Comparison of ENCODE assay signal across 21 cellular contexts in the genomic region with DNA sequence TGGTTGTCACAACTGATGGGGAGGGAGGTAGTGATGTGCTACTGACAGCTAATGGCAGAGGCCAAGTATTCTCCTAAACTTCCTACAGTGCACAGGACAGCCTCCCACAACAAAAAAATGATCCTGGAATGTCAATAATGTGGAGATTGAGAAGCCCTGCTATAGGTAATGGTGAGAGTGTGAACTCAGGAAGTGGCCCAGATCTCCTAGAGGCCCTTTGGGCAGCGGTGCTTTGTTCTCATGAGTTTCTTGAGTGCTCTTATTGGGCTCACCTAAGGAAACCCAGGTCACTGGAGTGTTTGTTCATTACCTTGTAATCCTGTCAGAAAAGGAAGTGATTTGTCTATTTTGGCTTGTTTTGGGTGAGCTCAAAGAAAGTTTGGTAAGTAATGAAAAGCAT. TPM values are rescaled to one million over a fixed set of nuclear protein-coding genes. Genes with fewer than 3 reads are reported as not detected.
DNase-seq lines count a peak whose midpoint lies in the region; ATAC-seq, FAIRE-seq and TF ChIP-seq lines count a peak whose summit lies in the region.
"Had no signal": no experiment of that assay in that cellular context is flagged by ENCODE, and none has a peak within 500 bp of the region (broad histone marks: within the 10 kb centered on the region; RNA-seq: fewer than 3 reads in every experiment).

No MANE protein-coding gene starts in this region.

- H3K36me3 ChIP-seq in GM12878 (ENCODE audit: control insufficient read depth in 2 of 2, insufficient read depth in 2 of 2, low read length in 1 of 2) (peaks cover 3 to 7% of the 10 kb centered on the region in 2 experiments; a peak in 3 of 4 replicates), endothelial cell of umbilical vein (ENCODE audit: control insufficient read depth in 2 of 2, extremely low read depth in 1 of 2, insufficient read depth in 2 of 2, low read length in 2 of 2) (peaks cover 0 to 2% of the 10 kb centered on the region in 2 experiments), upper lobe of left lung (peaks cover 0 to 25% (median 12%) of the 10 kb centered on the region in 4 donors)

- no peak for TF ChIP-seq CTCF in GM12878 (IDR thresholded peaks at IDR 0.05 in 2 of 3, conservative IDR thresholded peaks at IDR 0.05 in 1 of 3; ENCODE audit: control insufficient read depth in 2 of 3, extremely low read depth in 1 of 3, insufficient read depth in 1 of 3, low read depth in 3 of 3, low read length in 3 of 3)
- TF ChIP-seq CTCF in endothelial cell of umbilical vein (IDR thresholded peaks at IDR 0.05; ENCODE audit: extremely low read depth in 1 of 2, insufficient read depth in 1 of 2, low read depth in 1 of 2, low read length in 2 of 2), result no peak
- TF ChIP-seq CTCF in upper lobe of left lung (IDR thresholded peaks at IDR 0.05), result no peak

- SMC1A ChIA-PET in GM12878 (lab: Charles Lee; ENCODE audit: uncharacterized antibody, unreplicated experiment), result no interaction called here

- H3K9ac ChIP-seq in GM12878 (ENCODE audit: control insufficient read depth, insufficient read depth, low read length) (no peak overlapping the region), endothelial cell of umbilical vein (replicated peaks; ENCODE audit: extremely low read depth, insufficient read depth, low read length) (no peak overlapping the region)

- TF ChIP-seq POLR2A in GM12878 (IDR thresholded peaks at IDR 0.05; ENCODE audit: low read depth, low read length), result no peak
- no peak for TF ChIP-seq POLR2A in endothelial cell of umbilical vein (IDR thresholded peaks at IDR 0.05; ENCODE audit: low read depth, low read length)
- TF ChIP-seq POLR2A in upper lobe of left lung (IDR thresholded peaks at IDR 0.05), result no peak

- ATAC-seq in GM12878 (peak; percentile 22; the same call in 1 of the 3 replicates), memory B cell (ENCODE audit: low read depth) (no peak), upper lobe of left lung (ENCODE audit: low FRiP score in 2 of 2) (peak; percentile 34 to 60)
- ATAC-seq: A549 had no signal

- H3K9me1 ChIP-seq in endothelial cell of umbilical vein (replicated peaks; ENCODE audit: control insufficient read depth, extremely low read depth, insufficient read depth, low read length), result no peaks in the 10 kb centered on the region

- H3K4me3 ChIP-seq in GM12878, result no peak overlapping the region
- H3K4me3 ChIP-seq in endothelial cell of umbilical vein (replicated peaks in 1 of 3; ENCODE audit: insufficient read depth in 1 of 3, low read depth in 1 of 3, low read length in 3 of 3), result no peak overlapping the region
- H3K4me3 ChIP-seq in upper lobe of left lung, result no peak overlapping the region
- H3K4me3 ChIP-seq: A549 had no signal

- RAD21 ChIA-PET in GM12878 (lab: Charles Lee; ENCODE audit: unreplicated experiment), result no interaction called here

- H3K9me3 ChIP-seq in GM12878 (replicated peaks; ENCODE audit: control insufficient read depth, insufficient read depth, low read length) (no peaks in the 10 kb centered on the region), endothelial cell of umbilical vein (replicated peaks; ENCODE audit: control insufficient read depth, insufficient read depth, low read length) (no peaks in the 10 kb centered on the region), upper lobe of left lung (no peaks in the 10 kb centered on the region)
- H3K9me3 ChIP-seq: A549, BE2C had no signal

- no peaks in the 10 kb centered on the region for H3K27me3 Mint-ChIP-seq in memory B cell
- H3K27me3 Mint-ChIP-seq in activated CD4-positive, alpha-beta memory T cell treated with anti-CD3 and anti-CD28 coated beads, Interleukin-2, amount 10 ng/mL, durations not matched to agents 7 days and 5 days, result no peaks in the 10 kb centered on the region
- H3K27me3 Mint-ChIP-seq: CD4-positive, alpha-beta memory T cell had no signal

- dilution Hi-C loops in endothelial cell of umbilical vein (cut with MboI; ENCODE audit: extremely low pct_ligation_motif_present, low sequenced_read_pairs), result no loop called here

- WGBS in GM12878 (ENCODE audit: insufficient coverage, insufficient replicate concordance, low lambda C conversion rate, missing lambda C conversion rate), result 100% methylated on average over 1 of the region's 1 CpG
- WGBS in upper lobe of left lung, 2 donors, result 71 to 76% methylated on average over 1 of the region's 1 CpG

- peaks cover 33% of the 10 kb centered on the region for H3K4me1 Mint-ChIP-seq in memory B cell
- H3K4me1 Mint-ChIP-seq in activated CD4-positive, alpha-beta memory T cell treated with anti-CD3 and anti-CD28 coated beads, Interleukin-2, amount 10 ng/mL, durations not matched to agents 7 days and 5 days, result peaks cover 24% of the 10 kb centered on the region

- H3K4me1 ChIP-seq in GM12878 (ENCODE audit: control insufficient read depth, insufficient read depth, low read length), result no peaks in the 10 kb centered on the region; the same call in 1 of the 2 replicates
- peaks cover 46% of the 10 kb centered on the region for H3K4me1 ChIP-seq in endothelial cell of umbilical vein (ENCODE audit: control insufficient read depth, extremely low read depth, insufficient read depth, low read length)
- peaks cover 16 to 33% (median 23%) of the 10 kb centered on the region in 4 donors for H3K4me1 ChIP-seq in upper lobe of left lung
- H3K4me1 ChIP-seq: BE2C had no signal

- CTCF ChIA-PET in GM12878 (lab: Yijun Ruan, JAX) (interaction anchor here (1.9 kb wide), 1 partner anchor 324 kb away, joined by 5 read pairs; no protein-coding TSS in a partner anchor), endothelial cell of umbilical vein (lab: Charles Lee) (no interaction called here)
- CTCF ChIA-PET in activated CD4-positive, alpha-beta memory T cell treated with anti-CD3 and anti-CD28 coated beads, Interleukin-2, amount 10 ng/mL, durations not matched to agents 7 days and 5 days (lab: Charles Lee), result no interaction called here

- no peaks in the 10 kb centered on the region for H4K20me1 ChIP-seq in GM12878 (ENCODE audit: control insufficient read depth, insufficient read depth)
- peaks cover 5% of the 10 kb centered on the region for H4K20me1 ChIP-seq in endothelial cell of umbilical vein (replicated peaks; ENCODE audit: control insufficient read depth, extremely low read depth, insufficient read depth, low read length)

- intact Hi-C loops in GM12878 (cut with micrococcal nuclease; ENCODE audit: unreplicated experiment) (no loop called here), endothelial cell of umbilical vein (cut with micrococcal nuclease) (loop anchor here (10.0 kb wide), 1 partner anchor 607 kb away; no protein-coding TSS in a partner anchor)

- POLR2A ChIA-PET in GM12878 (lab: Charles Lee) (no interaction called here), endothelial cell of umbilical vein (lab: Charles Lee) (no interaction called here)
- POLR2A ChIA-PET in activated CD4-positive, alpha-beta memory T cell treated with anti-CD3 and anti-CD28 coated beads, Interleukin-2, amount 10 ng/mL, durations not matched to agents 7 days and 5 days (lab: Charles Lee), result no interaction called here

- H3K4me2 ChIP-seq in GM12878 (ENCODE audit: control insufficient read depth, insufficient read depth), result no peak overlapping the region
- no peak overlapping the region for H3K4me2 ChIP-seq in endothelial cell of umbilical vein (ENCODE audit: insufficient read depth, low read length)
- H3K4me2 ChIP-seq: A549 had no signal

- H3K9me3 Mint-ChIP-seq in memory B cell, result no peaks in the 10 kb centered on the region
- no peaks in the 10 kb centered on the region for H3K9me3 Mint-ChIP-seq in activated CD4-positive, alpha-beta memory T cell treated with anti-CD3 and anti-CD28 coated beads, Interleukin-2, amount 10 ng/mL, durations not matched to agents 7 days and 5 days
- H3K9me3 Mint-ChIP-seq: CD4-positive, alpha-beta memory T cell; H9 had no signal

- FAIRE-seq in GM12878 (lab: Jason Lieb, UNC) (no peak), endothelial cell of umbilical vein (lab: Jason Lieb, UNC) (no peak)
- FAIRE-seq: A549, D721Med, G401.6, GM12892 had no signal

- H3K27ac Mint-ChIP-seq in memory B cell, result peak overlapping the region; percentile 14
- H3K27ac Mint-ChIP-seq in activated CD4-positive, alpha-beta memory T cell treated with anti-CD3 and anti-CD28 coated beads, Interleukin-2, amount 10 ng/mL, durations not matched to agents 7 days and 5 days, result no peak overlapping the region
- H3K27ac Mint-ChIP-seq: CD4-positive, alpha-beta memory T cell; H9 had no signal

- H3K27ac ChIP-seq in GM12878 (ENCODE audit: control insufficient read depth, insufficient read depth), result no peak overlapping the region
- H3K27ac ChIP-seq in endothelial cell of umbilical vein (ENCODE audit: insufficient read depth, low read depth, low read length), result no peak overlapping the region
- H3K27ac ChIP-seq in upper lobe of left lung, result no peak overlapping the region
- H3K27ac ChIP-seq: A549, C4-2B had no signal

- H3K36me3 Mint-ChIP-seq in memory B cell, result peaks cover 22% of the 10 kb centered on the region
- H3K36me3 Mint-ChIP-seq in activated CD4-positive, alpha-beta memory T cell treated with anti-CD3 and anti-CD28 coated beads, Interleukin-2, amount 10 ng/mL, durations not matched to agents 7 days and 5 days (ENCODE audit: low read depth), result peaks cover 16% of the 10 kb centered on the region

- no TSS peak for BruUV-seq in GM12878 (replicated peaks; lab: Mats Ljungman, UMichigan)
- no TSS peak for BruUV-seq in endothelial cell of umbilical vein (replicated peaks; lab: Mats Ljungman, UMichigan)

- H2AFZ ChIP-seq in GM12878 (ENCODE audit: control insufficient read depth, low read depth, low read length) (no peak overlapping the region), endothelial cell of umbilical vein (ENCODE audit: low read depth, low read length) (no peak overlapping the region)

- TF ChIP-seq EP300 in GM12878 (IDR thresholded peaks at IDR 0.05; ENCODE audit: borderline replicate concordance in 1 of 2, control insufficient read depth in 1 of 2, low read depth in 2 of 2, low read length in 2 of 2), result no peak
- TF ChIP-seq EP300 in upper lobe of left lung (IDR thresholded peaks at IDR 0.05), result no peak

- no peak overlapping the region for H3K4me3 Mint-ChIP-seq in memory B cell
- H3K4me3 Mint-ChIP-seq in activated CD4-positive, alpha-beta memory T cell treated with anti-CD3 and anti-CD28 coated beads, Interleukin-2, amount 10 ng/mL, durations not matched to agents 7 days and 5 days, result no peak overlapping the region
- H3K4me3 Mint-ChIP-seq: CD4-positive, alpha-beta memory T cell; H9 had no signal

- H3K27me3 ChIP-seq in GM12878 (replicated peaks in 1 of 2; ENCODE audit: control insufficient read depth in 2 of 2, insufficient read depth in 2 of 2, low read length in 1 of 2) (no peaks in the 10 kb centered on the region), endothelial cell of umbilical vein (ENCODE audit: control insufficient read depth in 2 of 2, insufficient read depth in 2 of 2, low read length in 2 of 2) (no peaks in the 10 kb centered on the region), upper lobe of left lung (no peaks in the 10 kb centered on the region)
- H3K27me3 ChIP-seq: BE2C had no signal

- TF ChIP-seq RAD21 in GM12878 (IDR thresholded peaks at IDR 0.05; ENCODE audit: insufficient read depth, low read depth, low read length), result no peak

- H3K79me2 ChIP-seq in GM12878 (ENCODE audit: control insufficient read depth, insufficient read depth, low read length) (peaks cover 37% of the 10 kb centered on the region), endothelial cell of umbilical vein (ENCODE audit: control insufficient read depth, insufficient read depth, low read length) (peaks cover 72% of the 10 kb centered on the region)

- DNase-seq in GM12878 (ENCODE audit: low read depth, low spot score) (no peak), endothelial cell of umbilical vein (ENCODE audit: low read depth, low spot score) (peak; percentile 14), memory B cell (ENCODE audit: low spot score in 2 of 2) (no peak), upper lobe of left lung (peak in 1 of 2 donors; percentile 56), epidermal melanocyte (ENCODE audit: insufficient read length, low spot score) (no peak), NCI-H82 (lab: John Stamatoyannopoulos, UW) (no peak)
- DNase-seq in activated CD4-positive, alpha-beta memory T cell treated with anti-CD3 and anti-CD28 coated beads, Interleukin-2, amount 10 ng/mL, durations not matched to agents 7 days and 5 days, result no peak
- DNase-seq: BE2C; CD4-positive, alpha-beta memory T cell; COR-L47; DMS153; DMS79 treated with DMSO at 0.1 percent for 48 hours; EL; GOT3; H9 had no signal

- in situ Hi-C loops in GM12878 (cut with MboI), result no loop called here

RNA-seq across cellular contexts. Expression of gene OTUD3, which starts 5.9 kb away (rescaled TPM):
- 19.9 and 24.2 TPM in 2 replicates for total RNA-seq in GM12878 (2013; cell fraction: nucleolus; rRNA removed)
- total RNA-seq in GM12878 (2014; rRNA removed), result 4.3 and 6.3 TPM in 2 replicates
- total RNA-seq in GM12878 (2014; rRNA removed; fragmentation: Illumina TruSeq; extraction: Trizol), result 8.0 TPM in 2 replicates
- total RNA-seq in GM12878 (2021), result 5.1 and 8.4 TPM in 2 replicates
- 3.7 TPM for polyA plus RNA-seq in GM12878 (2011; ENCODE audit: low read depth)
- 8.9 and 10.9 TPM in 2 replicates for polyA plus RNA-seq in GM12878 (2011; rRNA removed)
- 3.1 and 3.9 TPM in 2 replicates for polyA plus RNA-seq in GM12878 (2011; cell fraction: cytosol; rRNA removed)
- 9.8 and 12.3 TPM in 2 replicates for polyA plus RNA-seq in GM12878 (2011; cell fraction: nucleus; rRNA removed)
- 4.2 and 6.1 TPM in 2 replicates for polyA plus RNA-seq in GM12878 (2012)
- 5.3 and 6.7 TPM in 2 replicates for polyA plus RNA-seq in GM12878 (2014; fragmentation: Illumina TruSeq; extraction: Trizol)
- polyA plus RNA-seq in GM12878 (2014; fragmentation: Nextera tagmentation; extraction: Ambion mirVana), result under 1 TPM; 0.77 to 1.00 TPM
- 5.3 and 7.4 TPM in 2 replicates for polyA plus RNA-seq in GM12878 (2014; rRNA removed)
- 1 to 10 TPM; 1.8 to 1.9 TPM for polyA plus RNA-seq in GM12878 (2016; fragmentation: Nextera tagmentation; extraction: Ambion mirVana)
- 4.1 and 5.3 TPM in 2 replicates for polyA minus RNA-seq in GM12878 (2011; rRNA and poly(A)+ RNA removed)
- 1.1 and 2.1 TPM in 2 replicates for polyA minus RNA-seq in GM12878 (2011; cell fraction: cytosol; rRNA and poly(A)+ RNA removed)
- polyA minus RNA-seq in GM12878 (2011; cell fraction: nucleus; rRNA and poly(A)+ RNA removed), result 6.3 and 11.9 TPM in 2 replicates
- total RNA-seq in endothelial cell of umbilical vein, result 8.1 and 10.6 TPM in 2 replicates
- polyA plus RNA-seq in endothelial cell of umbilical vein, result 3.0 and 3.1 TPM in 2 replicates
- 2.0 and 2.3 TPM in 2 replicates for polyA plus RNA-seq in endothelial cell of umbilical vein (2011; cell fraction: cytosol; rRNA removed)
- polyA plus RNA-seq in endothelial cell of umbilical vein (2011; cell fraction: nucleus; rRNA removed), result 11.6 and 12.2 TPM in 2 replicates
- polyA plus RNA-seq in endothelial cell of umbilical vein (2012), result 4.0 and 5.2 TPM in 2 replicates
- polyA minus RNA-seq in endothelial cell of umbilical vein, result 5.9 and 9.8 TPM in 2 replicates
- 3.3 TPM for polyA minus RNA-seq in endothelial cell of umbilical vein (2011; cell fraction: cytosol; rRNA and poly(A)+ RNA removed)
- polyA minus RNA-seq in endothelial cell of umbilical vein (2011; cell fraction: nucleus; rRNA and poly(A)+ RNA removed), result 8.6 and 16.9 TPM in 2 replicates
- total RNA-seq in upper lobe of left lung, result 1 to 10 TPM; 3.1 to 8.6 (median 6.9) TPM
- total RNA-seq in activated CD4-positive, alpha-beta memory T cell treated with anti-CD3 and anti-CD28 coated beads, Interleukin-2, amount 10 ng/mL, durations not matched to agents 7 days and 5 days, result 1 to 10 TPM; 6.7 to 7.6 TPM

RNA-seq across cellular contexts. Expression of gene PLA2G2E, which starts 35.3 kb away (rescaled TPM):
- total RNA-seq in GM12878 (2013; cell fraction: nucleolus; rRNA removed), result not detected in 2 replicates
- total RNA-seq in GM12878 (2014; rRNA removed) (not detected in 2 replicates), GM12878 (2014; rRNA removed; fragmentation: Illumina TruSeq; extraction: Trizol) (not detected in 2 replicates), GM12878 (2021) (not detected in 2 replicates), endothelial cell of umbilical vein (not detected in 2 replicates), upper lobe of left lung (not detected)
- polyA plus RNA-seq in GM12878 (2011; ENCODE audit: low read depth), result not detected
- polyA plus RNA-seq in GM12878 (2011; rRNA removed) (not detected in 2 replicates), GM12878 (2014; fragmentation: Illumina TruSeq; extraction: Trizol) (not detected in 2 replicates), GM12878 (2014; fragmentation: Nextera tagmentation; extraction: Ambion mirVana) (not detected), GM12878 (2014; rRNA removed) (not detected in 2 replicates), GM12878 (2016; fragmentation: Nextera tagmentation; extraction: Ambion mirVana) (not detected), endothelial cell of umbilical vein (not detected in 2 replicates)
- not detected in 2 replicates for polyA plus RNA-seq in GM12878 (2011; cell fraction: cytosol; rRNA removed)
- not detected in 2 replicates for polyA plus RNA-seq in GM12878 (2011; cell fraction: nucleus; rRNA removed)
- polyA plus RNA-seq in GM12878 (2012), result not detected in 2 replicates
- polyA minus RNA-seq in GM12878 (2011; rRNA and poly(A)+ RNA removed), result not detected in 2 replicates
- not detected in 2 replicates for polyA minus RNA-seq in GM12878 (2011; cell fraction: cytosol; rRNA and poly(A)+ RNA removed)
- polyA minus RNA-seq in GM12878 (2011; cell fraction: nucleus; rRNA and poly(A)+ RNA removed), result not detected in 2 replicates
- polyA plus RNA-seq in endothelial cell of umbilical vein (2011; cell fraction: cytosol; rRNA removed), result not detected in 2 replicates
- polyA plus RNA-seq in endothelial cell of umbilical vein (2011; cell fraction: nucleus; rRNA removed), result not detected in 2 replicates
- not detected in 2 replicates for polyA plus RNA-seq in endothelial cell of umbilical vein (2012)
- not detected in 2 replicates for polyA minus RNA-seq in endothelial cell of umbilical vein
- not detected for polyA minus RNA-seq in endothelial cell of umbilical vein (2011; cell fraction: cytosol; rRNA and poly(A)+ RNA removed)
- not detected in 2 replicates for polyA minus RNA-seq in endothelial cell of umbilical vein (2011; cell fraction: nucleus; rRNA and poly(A)+ RNA removed)
- total RNA-seq in activated CD4-positive, alpha-beta memory T cell treated with anti-CD3 and anti-CD28 coated beads, Interleukin-2, amount 10 ng/mL, durations not matched to agents 7 days and 5 days, result not detected
- total RNA-seq: CD4-positive, alpha-beta memory T cell; H9 had no signal
- polyA plus RNA-seq: A549; AG04450; CD4-positive, alpha-beta memory T cell had no signal
